ENCODE assay signal across 19 cellular contexts in genomic region chr10:71587941-71588573, GRCh38.
DNase-seq lines count a peak whose midpoint lies in the region; ATAC-seq, FAIRE-seq and TF ChIP-seq lines count a peak whose summit lies in the region.
"Had no signal": no experiment of that assay in that cellular context is flagged by ENCODE, and none has a peak within 500 bp of the region (broad histone marks: within the 10 kb centered on the region; RNA-seq: fewer than 3 reads in every experiment).

No MANE protein-coding gene starts in this region.

- no peaks in the 10 kb centered on the region for H4K20me1 ChIP-seq in K562 (replicated peaks; ENCODE audit: control insufficient read depth, insufficient read depth, low read length)

- no peaks in the 10 kb centered on the region for H3K36me3 ChIP-seq in K562 (ENCODE audit: control insufficient read depth, insufficient read depth, low read length)

- CTCF ChIA-PET in K562 (lab: Yijun Ruan, JAX; ENCODE audit: low intra/inter-chr PET ratio), result no interaction called here

- TF ChIP-seq EP300 in K562 (IDR thresholded peaks at IDR 0.05; ENCODE audit: low read length), result no peak

- TF ChIP-seq POLR2A in K562 (conservative IDR thresholded peaks at IDR 0.05) (no peak), GM12891 (IDR thresholded peaks at IDR 0.05; ENCODE audit: low read depth, low read length) (no peak)

- intact Hi-C loops in K562 (cut with micrococcal nuclease), result no loop called here

- H3K27ac ChIP-seq in K562 (ENCODE audit: extremely low read depth, low read depth, low read length), result no peak overlapping the region

- H3K9me1 ChIP-seq in K562 (ENCODE audit: control insufficient read depth, insufficient read depth, low read length), result no peaks in the 10 kb centered on the region

- TF ChIP-seq CTCF in K562 (IDR thresholded peaks at IDR 0.05 in 2 of 3, conservative IDR thresholded peaks at IDR 0.05 in 1 of 3; ENCODE audit: insufficient read depth in 2 of 3, low read depth in 1 of 3, low read length in 3 of 3) (no peak), GM13976 (IDR thresholded peaks at IDR 0.05; ENCODE audit: borderline replicate concordance, control extremely low read depth, extremely low read depth, insufficient read depth, missing control alignments) (no peak)

- POLR2A ChIA-PET in K562 (lab: Yijun Ruan, JAX), result interaction anchor here (0.6 to 1.1 kb wide), 4 partner anchors 9 to 39 kb away, joined by 3 to 4 read pairs (median 4); no protein-coding TSS in a partner anchor

- 20% methylated on average over 8 of the region's 8 CpGs for WGBS in K562 (ENCODE audit: insufficient coverage, low coverage, missing lambda C conversion rate)

- TF ChIP-seq RAD21 in K562 (CRISPR knock-in tag; conservative IDR thresholded peaks at IDR 0.05 in 1 of 2, IDR thresholded peaks at IDR 0.05 in 1 of 2), result no peak

- no peaks in the 10 kb centered on the region for H3K9me3 ChIP-seq in K562 (replicated peaks; ENCODE audit: control insufficient read depth, insufficient read depth, low read depth, low read length)

- no peak overlapping the region for H3K4me2 ChIP-seq in K562 (ENCODE audit: insufficient read depth, low read length)

- no TSS peak for BruUV-seq in K562 (replicated peaks; lab: Mats Ljungman, UMichigan)

- in situ Hi-C loops in K562 (cut with MboI) (no loop called here), GM13976 (cut with MboI; ENCODE audit: low sequenced_read_pairs, unreplicated experiment) (no loop called here)

- ATAC-seq in K562, result no peak
- no peak for ATAC-seq in HG03378 (IDR thresholded peaks at IDR 0.05; ENCODE audit: unreplicated experiment)
- ATAC-seq: HepG2 had no signal

- no peak overlapping the region for H3K4me3 ChIP-seq in K562

- H3K27me3 ChIP-seq in K562 (ENCODE audit: control insufficient read depth in 2 of 2, insufficient read depth in 2 of 2, low read length in 2 of 2), result peaks cover 0 to 6% of the 10 kb centered on the region in 2 experiments; a peak in 2 of 5 replicates

- no peak overlapping the region for H3K9ac ChIP-seq in K562 (ENCODE audit: insufficient read depth in 1 of 2, low read depth in 2 of 2, low read length in 2 of 2)

- H3K79me2 ChIP-seq in K562 (ENCODE audit: control insufficient read depth, insufficient read depth, low read length), result no peaks in the 10 kb centered on the region

- peaks cover 2 to 13% of the 10 kb centered on the region in 2 experiments; a peak in 4 of 5 replicates for H3K4me1 ChIP-seq in K562 (replicated peaks in 1 of 2; ENCODE audit: control insufficient read depth in 2 of 2, insufficient read depth in 2 of 2, low read length in 2 of 2)

- peak; percentile 40 for DNase-seq in NCI-H345 (lab: John Stamatoyannopoulos, UW)
- no peak for DNase-seq in NCI-H345 treated with DMSO at 0.1 percent for 48 hours (lab: John Stamatoyannopoulos, UW; ENCODE audit: unreplicated experiment)
- DNase-seq in NCI-H2171 (lab: John Stamatoyannopoulos, UW), result peak; percentile 88
- DNase-seq in K562 (ENCODE audit: extremely low read depth in 1 of 4, low spot score in 3 of 4), result no peak
- no peak for DNase-seq in GM12891 (ENCODE audit: insufficient read length, low spot score)
- DNase-seq in ureter (ENCODE audit: low spot score), result no peak
- no peak for DNase-seq in GM13976 (ENCODE audit: low spot score)
- DNase-seq: Calu3; CD4-positive, alpha-beta T cell; DMS79 treated with DMSO at 0.1 percent for 48 hours; GDM1; H7; Karpas-422; MM.1S; SIG-M5 had no signal

- no peak overlapping the region for H2AFZ ChIP-seq in K562 (ENCODE audit: low read depth, low read length)

- no peak for FAIRE-seq in K562 (lab: Jason Lieb, UNC)
- no peak for FAIRE-seq in GM12891 (lab: Jason Lieb, UNC)
- FAIRE-seq: A204.1, HepG2, RCC 7860 had no signal

TF ChIP-seq in K562, 482 proteins besides CTCF, POLR2A, EP300 and RAD21:
- TF ChIP-seq SMARCE1 (IDR thresholded peaks at IDR 0.05) (no peak), PHB2 (IDR thresholded peaks at IDR 0.05; ENCODE audit: low read depth) (no peak), ESRRA (IDR thresholded peaks at IDR 0.05; ENCODE audit: borderline replicate concordance, low read depth) (peak; percentile 59; the same call in 1 of the 2 replicates), RBM25 (IDR thresholded peaks at IDR 0.05; ENCODE audit: low read depth, low read length, severe bottlenecking) (peak; percentile 69), RCOR1 (IDR thresholded peaks at IDR 0.05; ENCODE audit: borderline replicate concordance in 1 of 2, low read depth in 2 of 2, low read length in 2 of 2) (peak in 1 of 2 experiments; percentile 26; a peak in 1 of 4 replicates), ATF1 (CRISPR knock-in tag; IDR thresholded peaks at IDR 0.05) (no peak), ATF1 (tag; IDR thresholded peaks at IDR 0.05) (no peak), ZBTB7A (IDR thresholded peaks at IDR 0.05; ENCODE audit: borderline replicate concordance, control insufficient read depth, low read depth, low read length) (peak; percentile 41; the same call in 1 of the 2 replicates), BCOR (IDR thresholded peaks at IDR 0.05) (peak; percentile 67; the same call in 1 of the 2 replicates), ADNP (tag; IDR thresholded peaks at IDR 0.05) (peak; percentile 70; the same call in 1 of the 2 replicates), KDM1A (IDR thresholded peaks at IDR 0.05) (peak; percentile 34 to 77; a peak in 3 of 4 replicates)

TF ChIP-seq in GM12891, 5 proteins besides CTCF, POLR2A, EP300 and RAD21:
- no peak for TF ChIP-seq PAX5 (IDR thresholded peaks at IDR 0.05; ENCODE audit: insufficient read depth, low read length, severe bottlenecking)
- TF ChIP-seq SPI1 (IDR thresholded peaks at IDR 0.05; ENCODE audit: low read depth, low read length), result no peak
TF ChIP-seq in GM12891: peak in this region for 0.

Comparison
In these comparisons a context has a peak if more than half of its experiments do, and no peak if none do; other contexts are left out.
1. DNase-seq: peak in NCI-H345 (single experiment) and NCI-H2171 (single experiment); none in NCI-H345 treated with DMSO at 0.1 percent for 48 hours (single experiment), K562 (0 of 4), GM12891 (single experiment), ureter (single experiment) and GM13976 (single experiment).